Comparison of ENCODE assay signal across 12 cellular contexts in genomic region chr15:77992356-77993222, GRCh38.
A peak's percentile ranks its signal among the peaks of the same experiment; 100 is the strongest.
DNase-seq lines count a peak whose midpoint lies in the region; ATAC-seq, FAIRE-seq and TF ChIP-seq lines count a peak whose summit lies in the region.
"Had no signal": no experiment of that assay in that cellular context is flagged by ENCODE, and none has a peak within 500 bp of the region (broad histone marks: within the 10 kb centered on the region; RNA-seq: fewer than 3 reads in every experiment).

No MANE protein-coding gene starts in this region.

- H3K4me1 Mint-ChIP-seq in CD4-positive, alpha-beta memory T cell: peaks cover 10 to 26% (median 14%) of the 10 kb centered on the region in 4 donors
- H3K4me1 Mint-ChIP-seq in T-helper 17 cell: peaks cover 20% of the 10 kb centered on the region

- FAIRE-seq in kidney (lab: Jason Lieb, UNC): no peak

- no peaks in the 10 kb centered on the region for H3K27me3 ChIP-seq in CD4-positive, alpha-beta memory T cell (ENCODE audit: insufficient read depth, low read length)
- no peaks in the 10 kb centered on the region for H3K27me3 ChIP-seq in adrenal gland
- peaks cover under 1% of the 10 kb centered on the region for H3K27me3 ChIP-seq in skeletal muscle satellite cell (ENCODE audit: control insufficient read depth, insufficient read depth, low read length)
- H3K27me3 ChIP-seq in PC-3 (ENCODE audit: low read length): no peaks in the 10 kb centered on the region

- 44 to 73% (median 60%) methylated on average over 9 to 26 of the region's 28 CpGs for WGBS in adrenal gland, 4 donors

- DNase-seq in CD4-positive, alpha-beta memory T cell: no peak
- DNase-seq in adrenal gland (peak in 5 of 7 donors; percentile 39 to 67 (median 56)), kidney (no peak), NCI-H2081 treated with DMSO at 0.1 percent for 48 hours (lab: John Stamatoyannopoulos, UW) (no peak), T-helper 17 cell (no peak), PC-3 (no peak)
- DNase-seq: activated CD8-positive, alpha-beta memory T cell treated with anti-CD3 and anti-CD28 coated beads, Interleukin-2, amount 50 U/mL, for 4 hours; central memory CD4-positive, alpha-beta T cell; naive B cell; NCI-H226 had no signal

- H3K9ac ChIP-seq in kidney (ENCODE audit: low read length in 2 of 2) (no peak overlapping the region), skeletal muscle satellite cell (ENCODE audit: low read depth, low read length) (peak overlapping the region; percentile 52), PC-3 (ENCODE audit: low read length) (no peak overlapping the region)

- H3K4me3 Mint-ChIP-seq in CD4-positive, alpha-beta memory T cell: no peak overlapping the region
- H3K4me3 Mint-ChIP-seq in T-helper 17 cell: no peak overlapping the region

- H3K4me2 ChIP-seq in skeletal muscle satellite cell (ENCODE audit: low read length) (no peak overlapping the region), PC-3 (ENCODE audit: low read length) (no peak overlapping the region)

- TF ChIP-seq POLR2A in adrenal gland (IDR thresholded peaks at IDR 0.05): no peak

- H3K27me3 Mint-ChIP-seq in CD4-positive, alpha-beta memory T cell: no peaks in the 10 kb centered on the region
- H3K27me3 Mint-ChIP-seq in T-helper 17 cell: no peaks in the 10 kb centered on the region
- H3K27me3 Mint-ChIP-seq: naive B cell had no signal

- POLR2A ChIA-PET in CD4-positive, alpha-beta memory T cell (lab: Charles Lee; ENCODE audit: partially characterized antibody): no interaction called here
- POLR2A ChIA-PET in PC-3 (lab: Charles Lee; ENCODE audit: unreplicated experiment): no interaction called here

- H3K4me3 ChIP-seq in CD4-positive, alpha-beta memory T cell (ENCODE audit: low read length in 2 of 2): no peak overlapping the region
- H3K4me3 ChIP-seq in adrenal gland (no peak overlapping the region), kidney (ENCODE audit: low read length in 2 of 2) (no peak overlapping the region), skeletal muscle satellite cell (ENCODE audit: low read length) (no peak overlapping the region), PC-3 (ENCODE audit: low read length) (no peak overlapping the region)

- H4K20me1 ChIP-seq in PC-3 (ENCODE audit: low read length): peaks cover 3% of the 10 kb centered on the region; the same call in 1 of the 2 replicates

- peaks cover 0 to 4% (median 0%) of the 10 kb centered on the region in 8 donors for H3K9me3 Mint-ChIP-seq in CD4-positive, alpha-beta memory T cell
- H3K9me3 Mint-ChIP-seq: naive B cell had no signal

- no peak overlapping the region for H3K27ac ChIP-seq in CD4-positive, alpha-beta memory T cell (ENCODE audit: low read depth, low read length)
- H3K27ac ChIP-seq in adrenal gland (peak overlapping the region in 4 of 5 donors; percentile 78 to 97 (median 91)), kidney (ENCODE audit: low read depth in 2 of 2, low read length in 2 of 2) (peak overlapping the region; percentile 37 to 41), PC-3 (ENCODE audit: low read length) (no peak overlapping the region)

- H3K27ac Mint-ChIP-seq in CD4-positive, alpha-beta memory T cell: peak overlapping the region in 4 of 7 donors; percentile 48 to 76 (median 72)
- H3K27ac Mint-ChIP-seq in T-helper 17 cell: no peak overlapping the region

- H3K9me2 ChIP-seq in PC-3 (replicated peaks; ENCODE audit: low read length): no peaks in the 10 kb centered on the region

- H3F3A ChIP-seq in PC-3 (ENCODE audit: low read length, unreplicated experiment): peaks cover 2% of the 10 kb centered on the region

- no TSS peak for BruUV-seq in PC-3 (replicated peaks; lab: Mats Ljungman, UMichigan)

- H3K79me2 ChIP-seq in PC-3 (ENCODE audit: low read length): no peaks in the 10 kb centered on the region

- TF ChIP-seq CTCF in adrenal gland (IDR thresholded peaks at IDR 0.05) (no peak), kidney (IDR thresholded peaks at IDR 0.05; ENCODE audit: borderline replicate concordance, extremely low read depth, insufficient read depth) (no peak), PC-3 (conservative IDR thresholded peaks at IDR 0.05; ENCODE audit: low read depth, low read length) (no peak)

- peaks cover 4% of the 10 kb centered on the region for H3K36me3 ChIP-seq in CD4-positive, alpha-beta memory T cell (ENCODE audit: insufficient read depth, low read length)
- H3K36me3 ChIP-seq in adrenal gland (replicated peaks in 1 of 2): peaks cover 0 to 4% of the 10 kb centered on the region in 2 donors
- H3K36me3 ChIP-seq in kidney (ENCODE audit: control insufficient read depth in 1 of 2, insufficient read depth in 2 of 2, low read length in 2 of 2): peaks cover 0 to 3% of the 10 kb centered on the region in 2 donors
- H3K36me3 ChIP-seq in skeletal muscle satellite cell (ENCODE audit: insufficient read depth, low read length): peaks cover 8% of the 10 kb centered on the region
- H3K36me3 ChIP-seq in PC-3 (ENCODE audit: low read depth, low read length): no peaks in the 10 kb centered on the region

- H3K36me3 Mint-ChIP-seq in CD4-positive, alpha-beta memory T cell: peaks cover 4 to 27% of the 10 kb centered on the region in 2 donors
- H3K36me3 Mint-ChIP-seq in T-helper 17 cell (ENCODE audit: low read depth): no peaks in the 10 kb centered on the region
- H3K36me3 Mint-ChIP-seq: naive B cell had no signal

- peaks cover 13% of the 10 kb centered on the region for H3K4me1 ChIP-seq in CD4-positive, alpha-beta memory T cell (ENCODE audit: insufficient read depth, low read length)
- H3K4me1 ChIP-seq in adrenal gland (replicated peaks in 1 of 2) (peaks cover 42 to 50% of the 10 kb centered on the region in 2 donors), kidney (ENCODE audit: control insufficient read depth in 1 of 2, insufficient read depth in 1 of 2, low read depth in 1 of 2, low read length in 2 of 2) (peaks cover 4 to 31% of the 10 kb centered on the region in 2 donors), skeletal muscle satellite cell (ENCODE audit: control insufficient read depth, insufficient read depth, low read length) (peaks cover 69% of the 10 kb centered on the region), PC-3 (ENCODE audit: insufficient read depth, low read length) (peaks cover 22% of the 10 kb centered on the region)

- CTCF ChIA-PET in CD4-positive, alpha-beta memory T cell (lab: Charles Lee; ENCODE audit: partially characterized antibody): interaction anchor here (11.2 kb wide), 1 partner anchor 118 kb away, joined by 172 read pairs; no protein-coding TSS in a partner anchor
- CTCF ChIA-PET in PC-3 (lab: Charles Lee): no interaction called here

- ATAC-seq in GM19351 (IDR thresholded peaks at IDR 0.05; ENCODE audit: unreplicated experiment): no peak
- ATAC-seq in T-helper 17 cell: no peak
- ATAC-seq in PC-3: no peak

- no peaks in the 10 kb centered on the region for H3K9me3 ChIP-seq in CD4-positive, alpha-beta memory T cell (ENCODE audit: control insufficient read depth in 1 of 2, low read length in 2 of 2)
- H3K9me3 ChIP-seq in adrenal gland (replicated peaks in 1 of 3) (no peaks in the 10 kb centered on the region), kidney (ENCODE audit: control insufficient read depth in 1 of 2, low read length in 2 of 2) (no peaks in the 10 kb centered on the region), skeletal muscle satellite cell (replicated peaks; ENCODE audit: low read length) (no peaks in the 10 kb centered on the region), T-helper 17 cell (ENCODE audit: control insufficient read depth, low read length, poor library complexity, severe bottlenecking) (no peaks in the 10 kb centered on the region), PC-3 (ENCODE audit: low read length) (no peaks in the 10 kb centered on the region)

- H2AFZ ChIP-seq in PC-3 (ENCODE audit: low read length): no peak overlapping the region

- intact Hi-C loops in CD4-positive, alpha-beta memory T cell (cut with micrococcal nuclease): no loop called here
- intact Hi-C loops in adrenal gland (cut with DNase I) (no loop called here), kidney (cut with DNase I) (no loop called here), PC-3 (cut with micrococcal nuclease) (no loop called here)

Comparison
In these comparisons a context has a peak if more than half of its experiments do, and no peak if none do; other contexts are left out.
1. DNase-seq: peak in adrenal gland (5 of 7); none in CD4-positive, alpha-beta memory T cell (0 of 5), kidney (single experiment), NCI-H2081 treated with DMSO at 0.1 percent for 48 hours (single experiment), T-helper 17 cell (0 of 3) and PC-3 (single experiment).
2. H3K27ac ChIP-seq: peak in adrenal gland (4 of 5) and kidney (2 of 2); none in CD4-positive, alpha-beta memory T cell (single experiment) and PC-3 (single experiment).